ENCODE assay signal across 1 cellular context in the genomic region with DNA sequence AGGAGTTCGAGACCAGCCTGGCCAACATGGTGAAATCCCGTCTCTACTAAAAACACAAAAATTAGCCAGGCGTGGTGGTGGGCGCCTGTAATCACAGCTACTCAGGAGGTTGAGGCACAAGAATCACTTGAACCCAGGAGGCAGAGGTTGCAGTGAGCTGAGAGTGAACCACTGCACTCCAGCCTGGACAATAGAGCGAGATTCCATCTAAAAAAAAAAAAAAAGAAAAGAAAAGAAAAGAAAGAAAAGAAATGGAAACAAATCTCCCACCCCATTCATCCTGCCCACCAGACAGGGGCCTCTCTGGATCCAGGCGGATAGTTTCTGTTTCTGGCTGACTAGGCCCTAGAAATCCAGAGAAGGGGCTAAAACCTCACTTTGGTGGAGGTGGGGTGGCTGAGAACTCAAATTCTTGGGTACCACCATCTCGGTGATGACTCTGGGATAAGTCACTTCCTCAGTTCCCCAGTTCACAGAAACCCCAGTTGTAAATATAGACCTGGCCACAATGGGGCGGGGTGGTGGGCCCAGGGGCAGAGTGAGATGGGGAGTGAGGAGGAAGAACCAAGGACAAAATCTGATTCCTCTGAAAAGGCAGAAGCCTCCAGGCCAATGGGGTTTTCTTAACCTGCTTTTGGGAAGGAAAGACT.
TF ChIP-seq lines count a peak whose summit lies in the region.

No MANE protein-coding gene starts in this region.

TF ChIP-seq in HEK293T, 16 proteins besides CTCF, POLR2A, EP300 and RAD21 (continued from another document):
- TF ChIP-seq ELF4 (IDR thresholded peaks at IDR 0.05) (no peak), FOXA1 (IDR thresholded peaks at IDR 0.05) (no peak), L3MBTL2 (conservative IDR thresholded peaks at IDR 0.05) (no peak), ZNF384 (IDR thresholded peaks at IDR 0.05) (no peak), FOXK2 (IDR thresholded peaks at IDR 0.05) (no peak), LEF1 (IDR thresholded peaks at IDR 0.05; ENCODE audit: borderline replicate concordance) (no peak), ARNT (IDR thresholded peaks at IDR 0.05) (no peak), PKNOX1 (IDR thresholded peaks at IDR 0.05) (no peak)
